ENCODE assay signal across 1 cellular context in genomic region chr11:47350315-47350714, GRCh38.
TF ChIP-seq lines count a peak whose summit lies in the region.

No MANE protein-coding gene starts in this region.

TF ChIP-seq in IMR-90, 13 proteins besides CTCF, POLR2A, EP300 and RAD21:
- TF ChIP-seq MAZ (IDR thresholded peaks at IDR 0.05; ENCODE audit: borderline replicate concordance, low read depth, low read length) (no peak), BHLHE40 (IDR thresholded peaks at IDR 0.05; ENCODE audit: low read depth, low read length) (no peak), RFX5 (IDR thresholded peaks at IDR 0.05; ENCODE audit: low read depth, low read length) (no peak), RCOR1 (IDR thresholded peaks at IDR 0.05; ENCODE audit: insufficient replicate concordance, low read length) (no peak), NFE2L2 (IDR thresholded peaks at IDR 0.05; ENCODE audit: low read depth, low read length) (no peak), USF2 (IDR thresholded peaks at IDR 0.05; ENCODE audit: low read depth, low read length) (no peak)
- TF ChIP-seq, protein P1, sequence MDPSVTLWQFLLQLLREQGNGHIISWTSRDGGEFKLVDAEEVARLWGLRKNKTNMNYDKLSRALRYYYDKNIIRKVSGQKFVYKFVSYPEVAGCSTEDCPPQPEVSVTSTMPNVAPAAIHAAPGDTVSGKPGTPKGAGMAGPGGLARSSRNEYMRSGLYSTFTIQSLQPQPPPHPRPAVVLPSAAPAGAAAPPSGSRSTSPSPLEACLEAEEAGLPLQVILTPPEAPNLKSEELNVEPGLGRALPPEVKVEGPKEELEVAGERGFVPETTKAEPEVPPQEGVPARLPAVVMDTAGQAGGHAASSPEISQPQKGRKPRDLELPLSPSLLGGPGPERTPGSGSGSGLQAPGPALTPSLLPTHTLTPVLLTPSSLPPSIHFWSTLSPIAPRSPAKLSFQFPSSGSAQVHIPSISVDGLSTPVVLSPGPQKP (IDR thresholded peaks at IDR 0.05; ENCODE audit: borderline replicate concordance, low read depth, low read length), result no peak
